Comparison of ENCODE assay signal across 7 cellular contexts in the genomic region with DNA sequence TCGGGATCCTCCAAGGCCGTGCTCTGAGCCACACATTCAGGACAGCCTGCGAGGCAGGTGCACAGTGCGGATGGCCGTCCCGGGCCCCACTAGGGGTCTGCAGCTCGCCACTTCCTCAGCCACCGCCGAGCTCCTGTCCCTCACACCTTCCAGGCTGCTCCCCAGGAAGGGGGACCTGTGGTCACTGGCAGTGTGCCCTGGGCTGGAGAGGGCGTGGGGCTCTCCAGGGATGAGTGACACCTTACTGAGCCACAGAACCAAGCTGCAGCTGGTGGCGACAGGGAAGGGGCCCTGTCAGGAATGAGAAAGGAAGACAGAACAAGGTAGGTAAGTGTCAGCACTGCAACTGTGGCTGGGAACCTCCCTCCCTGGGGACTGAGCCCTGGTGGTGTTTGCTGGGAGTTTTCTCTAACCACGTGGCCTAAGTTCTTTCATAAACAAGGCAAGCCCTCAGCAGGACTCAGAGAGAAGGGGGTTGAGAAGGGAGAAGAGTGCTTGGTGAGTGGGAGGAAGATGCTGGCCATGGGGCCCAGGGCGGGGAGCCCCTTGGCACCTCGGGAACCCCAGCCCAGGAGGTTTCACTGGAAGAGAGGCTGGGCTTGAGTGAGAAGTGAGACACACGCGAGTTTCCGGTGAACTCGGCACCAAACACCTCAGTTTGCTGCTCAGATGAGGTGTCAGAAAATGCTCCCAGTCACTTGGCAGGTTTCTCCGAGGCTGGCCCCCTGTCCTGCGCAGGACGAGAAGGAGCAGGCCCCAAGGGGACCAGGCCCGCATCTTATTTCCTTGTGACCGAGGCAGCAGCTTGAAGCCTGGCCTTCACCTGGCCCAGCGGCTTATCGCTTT. TPM values are rescaled to one million over a fixed set of nuclear protein-coding genes. Genes with fewer than 3 reads are reported as not detected.
A peak's percentile ranks its signal among the peaks of the same experiment; 100 is the strongest.
DNase-seq lines count a peak whose midpoint lies in the region; ATAC-seq, FAIRE-seq and TF ChIP-seq lines count a peak whose summit lies in the region.

No MANE protein-coding gene starts in this region.

- peaks cover 26% of the 10 kb centered on the region for H3K27me3 Mint-ChIP-seq in GM23338 (ENCODE audit: insufficient read depth, low read depth, poor library complexity)

- no peaks in the 10 kb centered on the region for H3K9me2 ChIP-seq in GM23338 (ENCODE audit: insufficient read depth)

- no peak overlapping the region for H3K9ac ChIP-seq in kidney (ENCODE audit: low read length in 2 of 2)

- no peak for TF ChIP-seq POLR2A in breast epithelium (IDR thresholded peaks at IDR 0.05)

- no peaks in the 10 kb centered on the region for H4K20me1 ChIP-seq in GM23338 (replicated peaks; ENCODE audit: insufficient read depth)

- H3K4me3 Mint-ChIP-seq in GM23338 = no peak overlapping the region

- no peak overlapping the region for H3K4me2 ChIP-seq in GM23338

- H3K27me3 ChIP-seq in GM23338 (ENCODE audit: insufficient read depth) (no peaks in the 10 kb centered on the region), brain microvascular endothelial cell (replicated peaks) (no peaks in the 10 kb centered on the region), breast epithelium (no peaks in the 10 kb centered on the region)

- no peaks in the 10 kb centered on the region for H3K79me2 ChIP-seq in GM23338 (replicated peaks; ENCODE audit: insufficient read depth)

- peak; percentile 53 for ATAC-seq in GM18867 (IDR thresholded peaks at IDR 0.05; ENCODE audit: unreplicated experiment)
- ATAC-seq in GM23338 = peak; percentile 32

- no peaks in the 10 kb centered on the region; the same call in 2 of the 3 replicates for H3K9me3 Mint-ChIP-seq in GM23338

- H3K27ac ChIP-seq in GM23338 (ENCODE audit: low read depth) (no peak overlapping the region), KOPT-K1 (ENCODE audit: low read depth, low read length, poor library complexity, severe bottlenecking) (peak overlapping the region; percentile 46), brain microvascular endothelial cell (no peak overlapping the region), kidney (ENCODE audit: low read depth in 2 of 2, low read length in 2 of 2) (no peak overlapping the region), breast epithelium (no peak overlapping the region)

- no peaks in the 10 kb centered on the region for H3K4me1 ChIP-seq in GM23338 (ENCODE audit: insufficient read depth)
- H3K4me1 ChIP-seq in kidney (ENCODE audit: control insufficient read depth in 1 of 2, insufficient read depth in 1 of 2, low read depth in 1 of 2, low read length in 2 of 2) = no peaks in the 10 kb centered on the region
- H3K4me1 ChIP-seq in breast epithelium = no peaks in the 10 kb centered on the region

- intact Hi-C loops in kidney (cut with DNase I) (no loop called here), breast epithelium (cut with DNase I; ENCODE audit: low total_unique reads) (no loop called here)

- H3K4me3 ChIP-seq in GM23338 (no peak overlapping the region), brain microvascular endothelial cell (ENCODE audit: low read depth, low read length) (no peak overlapping the region), kidney (ENCODE audit: low read length in 2 of 2) (no peak overlapping the region), breast epithelium (no peak overlapping the region)

- DNase-seq in GM23338 (ENCODE audit: low spot score) = peak; percentile 17
- DNase-seq in brain microvascular endothelial cell = no peak
- DNase-seq in kidney = no peak
- DNase-seq in breast epithelium (ENCODE audit: low spot score in 2 of 2) = no peak
- DNase-seq in COR-L47 (lab: John Stamatoyannopoulos, UW) = no peak

- TF ChIP-seq CTCF in GM23338 (conservative IDR thresholded peaks at IDR 0.05; ENCODE audit: low read depth in 2 of 2) (no peak), brain microvascular endothelial cell (IDR thresholded peaks at IDR 0.05; ENCODE audit: low read depth, low read length, missing control alignments) (peak; percentile 12), kidney (IDR thresholded peaks at IDR 0.05; ENCODE audit: borderline replicate concordance, extremely low read depth, insufficient read depth) (no peak), breast epithelium (IDR thresholded peaks at IDR 0.05) (no peak)

- no peak for FAIRE-seq in kidney (lab: Jason Lieb, UNC)

- H3K36me3 ChIP-seq in GM23338 (ENCODE audit: insufficient read depth) (no peaks in the 10 kb centered on the region), KOPT-K1 (ENCODE audit: insufficient read depth, low read length) (no peaks in the 10 kb centered on the region), brain microvascular endothelial cell (replicated peaks) (no peaks in the 10 kb centered on the region), kidney (ENCODE audit: control insufficient read depth in 1 of 2, insufficient read depth in 2 of 2, low read length in 2 of 2) (no peaks in the 10 kb centered on the region), breast epithelium (no peaks in the 10 kb centered on the region)

- H3K4me1 Mint-ChIP-seq in GM23338 = peaks cover 14% of the 10 kb centered on the region

- no peaks in the 10 kb centered on the region for H3F3A ChIP-seq in GM23338 (replicated peaks; ENCODE audit: low read depth)

- peak overlapping the region; percentile 38; the same call in 1 of the 2 replicates for H2AFZ ChIP-seq in GM23338

- in situ Hi-C loops in brain microvascular endothelial cell (cut with HindIII; ENCODE audit: low pct_ligation_motif_present, low sequenced_read_pairs) = no loop called here

- H3K9me3 ChIP-seq in KOPT-K1 (ENCODE audit: insufficient read depth, low read length, poor library complexity, severe bottlenecking) (no peaks in the 10 kb centered on the region), kidney (ENCODE audit: control insufficient read depth in 1 of 2, low read length in 2 of 2) (no peaks in the 10 kb centered on the region), breast epithelium (no peaks in the 10 kb centered on the region)

- H3K36me3 Mint-ChIP-seq in GM23338 (ENCODE audit: low read depth) = no peaks in the 10 kb centered on the region

- no peak overlapping the region for H3K27ac Mint-ChIP-seq in GM23338

TF ChIP-seq in GM23338, 12 proteins besides CTCF, POLR2A, EP300 and RAD21 (continues in another document):
- TF ChIP-seq CREB1 (CRISPR knock-in tag; IDR thresholded peaks at IDR 0.05; ENCODE audit: low read depth) = no peak
- TF ChIP-seq, protein P1, sequence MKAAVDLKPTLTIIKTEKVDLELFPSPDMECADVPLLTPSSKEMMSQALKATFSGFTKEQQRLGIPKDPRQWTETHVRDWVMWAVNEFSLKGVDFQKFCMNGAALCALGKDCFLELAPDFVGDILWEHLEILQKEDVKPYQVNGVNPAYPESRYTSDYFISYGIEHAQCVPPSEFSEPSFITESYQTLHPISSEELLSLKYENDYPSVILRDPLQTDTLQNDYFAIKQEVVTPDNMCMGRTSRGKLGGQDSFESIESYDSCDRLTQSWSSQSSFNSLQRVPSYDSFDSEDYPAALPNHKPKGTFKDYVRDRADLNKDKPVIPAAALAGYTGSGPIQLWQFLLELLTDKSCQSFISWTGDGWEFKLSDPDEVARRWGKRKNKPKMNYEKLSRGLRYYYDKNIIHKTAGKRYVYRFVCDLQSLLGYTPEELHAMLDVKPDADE (IDR thresholded peaks at IDR 0.05) = no peak

RNA-seq across cellular contexts. Expression of gene IL13, which starts 5.2 kb away (rescaled TPM):
- not detected in 2 replicates for total RNA-seq in GM23338 (2014; rRNA removed; shearing (Covaris generic))
- polyA plus RNA-seq in GM23338 (2016; fragmentation: Nextera tagmentation; extraction: Ambion mirVana) = not detected in 2 replicates
- total RNA-seq in kidney = not detected
- not detected for polyA plus RNA-seq in kidney (ENCODE audit: insufficient read depth, low read depth, low replicate concordance)
- under 1 TPM in 2 of 3 donors, not detected in 1; 0.33 to 0.73 TPM for total RNA-seq in breast epithelium

RNA-seq across cellular contexts. Expression of gene IL4, which starts 10.6 kb away (rescaled TPM):
- total RNA-seq in GM23338 (2014; rRNA removed; shearing (Covaris generic)) = not detected in 2 replicates
- polyA plus RNA-seq in GM23338 (2016; fragmentation: Nextera tagmentation; extraction: Ambion mirVana) (not detected in 2 replicates), kidney (ENCODE audit: insufficient read depth, low read depth, low replicate concordance) (not detected)
- total RNA-seq in kidney (not detected), breast epithelium (not detected)
